In genomic region chr12:130137141-130138018, GRCh38 we compare ENCODE assay signal across 13 cellular contexts. TPM values are rescaled to one million over a fixed set of nuclear protein-coding genes. Genes with fewer than 3 reads are reported as not detected.
DNase-seq lines count a peak whose midpoint lies in the region; ATAC-seq and TF ChIP-seq lines count a peak whose summit lies in the region.
"Had no signal": no experiment of that assay in that cellular context is flagged by ENCODE, and none has a peak within 500 bp of the region (broad histone marks: within the 10 kb centered on the region; RNA-seq: fewer than 3 reads in every experiment).

No MANE protein-coding gene starts in this region.

- no peak for TF ChIP-seq POLR2A in esophagus squamous epithelium (IDR thresholded peaks at IDR 0.05)

- no peak overlapping the region for H3K9ac ChIP-seq in colonic mucosa (ENCODE audit: low read depth in 2 of 2, low read length in 2 of 2)

- ATAC-seq in Right ventricle myocardium inferior (no peak), left ventricle myocardium superior (no peak), GM21381 (IDR thresholded peaks at IDR 0.05; ENCODE audit: unreplicated experiment) (no peak)

- WGBS in esophagus squamous epithelium, 2 donors, result 20 to 49% methylated on average over 16 to 18 of the region's 20 CpGs

- peak overlapping the region in 3 of 4 donors; percentile 6 to 34 (median 13) for H3K4me3 ChIP-seq in esophagus squamous epithelium
- H3K4me3 ChIP-seq in colonic mucosa, result no peak overlapping the region
- H3K4me3 ChIP-seq: coronary artery, thoracic aorta had no signal

- intact Hi-C loops in Right ventricle myocardium inferior (cut with DNase I) (no loop called here), left ventricle myocardium superior (cut with micrococcal nuclease) (no loop called here), esophagus squamous epithelium (cut with DNase I) (no loop called here), colonic mucosa (cut with DNase I) (no loop called here)

- peak overlapping the region; percentile 75 to 89 (median 85) for H3K27ac ChIP-seq in esophagus squamous epithelium
- H3K27ac ChIP-seq in colonic mucosa, result no peak overlapping the region
- H3K27ac ChIP-seq: coronary artery, thoracic aorta, WERI-Rb-1 had no signal

- H3K36me3 ChIP-seq in esophagus squamous epithelium (no peaks in the 10 kb centered on the region), colonic mucosa (no peaks in the 10 kb centered on the region)
- H3K36me3 ChIP-seq: thoracic aorta, WERI-Rb-1 had no signal

- DNase-seq in Right ventricle myocardium inferior (ENCODE audit: missing footprints) (peak; percentile 13), left ventricle myocardium superior (no peak), NCI-H69 (lab: John Stamatoyannopoulos, UW) (peak; percentile 89), esophagus squamous epithelium (lab: John Stamatoyannopoulos, UW) (no peak), colonic mucosa (no peak)
- no peak for DNase-seq in activated CD4-positive, CD25-positive, alpha-beta regulatory T cell (lab: John Stamatoyannopoulos, UW)
- DNase-seq in stimulated activated CD4-positive, alpha-beta T cell treated with anti-CD3 and anti-CD28 coated beads, Interleukin-2, amount 100 ng/mL, for 48 hours, result no peak
- DNase-seq: MV-4-11, occipital lobe, WERI-Rb-1 had no signal

- TF ChIP-seq CTCF in esophagus squamous epithelium (IDR thresholded peaks at IDR 0.05) (no peak), colonic mucosa (IDR thresholded peaks at IDR 0.05) (no peak)

- peaks cover 24 to 100% (median 30%) of the 10 kb centered on the region in 3 donors for H3K4me1 ChIP-seq in esophagus squamous epithelium
- H3K4me1 ChIP-seq in colonic mucosa, result no peaks in the 10 kb centered on the region

- H3K9me3 ChIP-seq in esophagus squamous epithelium (no peaks in the 10 kb centered on the region), colonic mucosa (no peaks in the 10 kb centered on the region)
- H3K9me3 ChIP-seq: thoracic aorta had no signal

- H3K27me3 ChIP-seq in esophagus squamous epithelium (peaks cover 0 to 8% (median 0%) of the 10 kb centered on the region in 4 donors), colonic mucosa (no peaks in the 10 kb centered on the region)

RNA-seq across cellular contexts. Expression of gene FZD10, which starts 24.9 kb away (rescaled TPM):
- total RNA-seq in Right ventricle myocardium inferior (not detected), left ventricle myocardium superior (0.07 TPM), esophagus squamous epithelium (10 to 100 TPM in 2 of 4 donors, 1 to 10 TPM in 2; 7.2 to 16.3 (median 11.6) TPM), colonic mucosa (under 1 TPM; 0.21 to 0.27 TPM)

Comparison
In these comparisons a context has a peak if more than half of its experiments do, and no peak if none do; other contexts are left out.
1. DNase-seq: peak in Right ventricle myocardium inferior (single experiment) and NCI-H69 (single experiment); none in left ventricle myocardium superior (single experiment), esophagus squamous epithelium (single experiment), activated CD4-positive, CD25-positive, alpha-beta regulatory T cell (0 of 4), colonic mucosa (single experiment) and stimulated activated CD4-positive, alpha-beta T cell treated with anti-CD3 and anti-CD28 coated beads, Interleukin-2, amount 100 ng/mL, for 48 hours (0 of 2).